ENCODE assay signal across 8 cellular contexts in the genomic region with DNA sequence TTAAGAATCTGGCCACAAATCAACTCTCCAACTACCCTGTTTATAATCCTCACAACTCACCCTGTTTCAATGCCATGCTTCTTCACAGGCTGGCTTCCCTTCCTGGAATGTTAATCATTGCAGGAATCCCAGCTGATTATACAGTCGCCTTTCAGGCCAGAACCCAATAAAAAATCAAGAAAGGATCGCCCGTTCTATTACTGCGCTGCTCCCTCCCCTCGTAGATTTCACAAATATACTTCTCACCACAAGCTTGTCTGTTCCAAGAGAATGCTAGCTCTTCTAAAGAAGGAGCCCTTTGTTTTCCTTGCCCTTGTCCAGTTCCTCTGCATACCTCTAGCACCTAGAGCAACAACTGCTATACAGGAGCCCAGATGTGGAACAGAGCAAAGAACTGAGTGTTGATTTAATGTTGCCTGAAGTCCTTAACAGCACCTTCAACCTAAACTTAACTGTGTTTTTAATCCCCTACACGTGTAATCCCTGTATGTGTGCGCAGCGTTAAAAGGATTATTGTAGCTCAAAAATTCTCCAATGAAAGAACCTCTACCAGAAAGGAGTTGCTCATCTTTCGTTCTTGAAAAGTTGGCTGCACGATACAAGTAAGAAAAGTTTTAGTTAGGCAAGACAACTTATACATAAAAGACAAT. TPM values are rescaled to one million over a fixed set of nuclear protein-coding genes. Genes with fewer than 3 reads are reported as not detected.
DNase-seq lines count a peak whose midpoint lies in the region; ATAC-seq and TF ChIP-seq lines count a peak whose summit lies in the region.

No MANE protein-coding gene starts in this region.

- DNase-seq in cardiac muscle cell (ENCODE audit: low read depth in 1 of 2, low spot score in 1 of 2): peak; percentile 43 to 68
- no peak for DNase-seq in cardiac septum (ENCODE audit: low spot score)
- no peak for DNase-seq in RWPE1 (ENCODE audit: low spot score)
- DNase-seq in glomerular visceral epithelial cell (ENCODE audit: extremely low spot score): peak; percentile 53
- no peak for DNase-seq in sciatic nerve (ENCODE audit: low spot score)
- DNase-seq in NCI-H2081 treated with DMSO at 0.1 percent for 48 hours (lab: John Stamatoyannopoulos, UW): no peak
- no peak for DNase-seq in GM10266 (ENCODE audit: extremely low spot score)

- H3K4me3 ChIP-seq in cardiac muscle cell: peak overlapping the region; percentile 83

- no peaks in the 10 kb centered on the region for H3K27me3 ChIP-seq in cardiac muscle cell

- ATAC-seq in sciatic nerve: peak; percentile 13
- ATAC-seq in GM18520 (IDR thresholded peaks at IDR 0.05; ENCODE audit: unreplicated experiment): no peak

- peaks cover 16% of the 10 kb centered on the region for H3K4me1 ChIP-seq in cardiac muscle cell (ENCODE audit: low read depth)

- CTCF ChIA-PET in RWPE1 (lab: Yijun Ruan, JAX): interaction anchor here (0.6 to 0.8 kb wide), 2 partner anchors 39 to 1018 kb away, joined by 3 to 4 read pairs; no protein-coding TSS in a partner anchor

- POLR2A ChIA-PET in RWPE1 (lab: Yijun Ruan, JAX; ENCODE audit: low non-redundant PET): interaction anchor here (0.7 kb wide), 1 partner anchor 25 kb away, joined by 3 read pairs; no protein-coding TSS in a partner anchor

- intact Hi-C loops in cardiac septum (cut with DNase I): loop anchor here (2.0 kb wide), 1 partner anchor 76 kb away; the partner anchor contains the start of gene RNF146
- intact Hi-C loops in sciatic nerve (cut with DNase I): no loop called here

- H3K36me3 ChIP-seq in cardiac muscle cell: no peaks in the 10 kb centered on the region

- H3K9me3 ChIP-seq in cardiac muscle cell (ENCODE audit: low read depth): no peaks in the 10 kb centered on the region

- TF ChIP-seq CTCF in cardiac muscle cell (IDR thresholded peaks at IDR 0.05; ENCODE audit: low read depth, low read length) (no peak), RWPE1 (conservative IDR thresholded peaks at IDR 0.05; ENCODE audit: low read depth) (no peak), GM10266 (IDR thresholded peaks at IDR 0.05; ENCODE audit: control insufficient read depth, insufficient read depth, low read depth, missing control alignments) (no peak)

- H3K27ac ChIP-seq in cardiac muscle cell (peak overlapping the region; percentile 94), RWPE1 (peak overlapping the region; percentile 89)

RNA-seq across cellular contexts. Expression of gene ECHDC1, which starts 1.0 kb away (rescaled TPM):
- total RNA-seq in cardiac muscle cell (34.1 and 36.1 TPM in 2 replicates), cardiac septum (34.4 TPM), sciatic nerve (62.0 TPM)
- 60.7 and 68.4 TPM in 2 replicates for polyA plus RNA-seq in cardiac muscle cell

Comparison
In these comparisons a context has a peak if more than half of its experiments do, and no peak if none do; other contexts are left out.
1. DNase-seq: peak in cardiac muscle cell (2 of 2) and glomerular visceral epithelial cell (single experiment); none in cardiac septum (single experiment), RWPE1 (single experiment), sciatic nerve (single experiment), NCI-H2081 treated with DMSO at 0.1 percent for 48 hours (single experiment) and GM10266 (single experiment).